ENCODE assay signal across 15 cellular contexts in genomic region chr5:160477266-160477970, GRCh38. TPM values are rescaled to one million over a fixed set of nuclear protein-coding genes. Genes with fewer than 3 reads are reported as not detected.
DNase-seq lines count a peak whose midpoint lies in the region; ATAC-seq, FAIRE-seq and TF ChIP-seq lines count a peak whose summit lies in the region.
"Had no signal": no experiment of that assay in that cellular context is flagged by ENCODE, and none has a peak within 500 bp of the region (broad histone marks: within the 10 kb centered on the region; RNA-seq: fewer than 3 reads in every experiment).

No MANE protein-coding gene starts in this region.

- intact Hi-C loops in GM12878 (cut with micrococcal nuclease; ENCODE audit: unreplicated experiment) = no loop called here

- H3K4me3 ChIP-seq in NT2/D1 (ENCODE audit: insufficient read length, low read depth) = no peak overlapping the region
- H3K4me3 ChIP-seq in GM12878 = peak overlapping the region; percentile 13

- DNase-seq in COLO829 (ENCODE audit: low spot score) (peak; percentile 67), NT2/D1 (ENCODE audit: low read depth, low spot score) (peak; percentile 42), GM12878 (ENCODE audit: low read depth, low spot score) (no peak), iris pigment epithelial cell (ENCODE audit: low read depth) (peak; percentile 28), D721Med (ENCODE audit: insufficient read length, low spot score) (no peak), omental fat pad (ENCODE audit: low spot score) (no peak)
- DNase-seq: C1 segment of cervical spinal cord; cerebellar nuclear complex; PC-3; posterior cingulate gyrus; stimulated activated CD4-positive, alpha-beta T cell treated with anti-CD3 and anti-CD28 coated beads, Interleukin-2, amount 100 ng/mL, for 24 hours; stimulated activated naive B cell treated with anti-CD40 and anti-IgM and Interleukin-4, amounts not matched to agents 10 μg/mL and 1 μg/mL and 100 μg/mL, for 72 hours; T-helper 9 cell had no signal

- WGBS in GM12878 (ENCODE audit: insufficient coverage, insufficient replicate concordance, low lambda C conversion rate, missing lambda C conversion rate) = 77% methylated on average over 6 of the region's 6 CpGs

- BruUV-seq in GM12878 (replicated peaks; lab: Mats Ljungman, UMichigan) = no TSS peak

- in situ Hi-C loops in GM12878 (cut with MboI) = loop anchor here (5.0 kb wide), 1 partner anchor 40 kb away; no protein-coding TSS in a partner anchor

- H4K20me1 ChIP-seq in GM12878 (ENCODE audit: control insufficient read depth, insufficient read depth) = peaks cover 25% of the 10 kb centered on the region

- H3K27me3 ChIP-seq in NT2/D1 (ENCODE audit: insufficient read depth, insufficient read length) (no peaks in the 10 kb centered on the region), GM12878 (replicated peaks in 1 of 2; ENCODE audit: control insufficient read depth in 2 of 2, insufficient read depth in 2 of 2, low read length in 1 of 2) (no peaks in the 10 kb centered on the region)

- H2AFZ ChIP-seq in GM12878 (ENCODE audit: control insufficient read depth, low read depth, low read length) = no peak overlapping the region

- POLR2A ChIA-PET in GM12878 (lab: Charles Lee) = interaction anchor here (1.3 to 7.3 kb wide), 7 partner anchors 8 to 38 kb away, joined by 3 to 52 read pairs (median 4); no protein-coding TSS in a partner anchor

- no peak for TF ChIP-seq EP300 in GM12878 (IDR thresholded peaks at IDR 0.05; ENCODE audit: borderline replicate concordance in 1 of 2, control insufficient read depth in 1 of 2, low read depth in 2 of 2, low read length in 2 of 2)

- H3K9me3 ChIP-seq in NT2/D1 (ENCODE audit: insufficient read depth, low read length) (no peaks in the 10 kb centered on the region), GM12878 (replicated peaks; ENCODE audit: control insufficient read depth, insufficient read depth, low read length) (no peaks in the 10 kb centered on the region)

- H3K36me3 ChIP-seq in NT2/D1 (ENCODE audit: insufficient read depth, insufficient read length, low read length) (no peaks in the 10 kb centered on the region), GM12878 (ENCODE audit: control insufficient read depth in 2 of 2, insufficient read depth in 2 of 2, low read length in 1 of 2) (peaks cover 13 to 60% of the 10 kb centered on the region in 2 experiments)

- peaks cover 3% of the 10 kb centered on the region for H3K4me1 ChIP-seq in NT2/D1 (ENCODE audit: insufficient read depth, insufficient read length)
- H3K4me1 ChIP-seq in GM12878 (ENCODE audit: control insufficient read depth, insufficient read depth, low read length) = peaks cover 18% of the 10 kb centered on the region

- CTCF ChIA-PET in GM12878 (lab: Yijun Ruan, JAX) = interaction anchor here (1.0 to 14.2 kb wide), 6 partner anchors 10 to 55 kb away, joined by 3 to 209 read pairs (median 4); no protein-coding TSS in a partner anchor

- TF ChIP-seq POLR2A in GM12878 (IDR thresholded peaks at IDR 0.05; ENCODE audit: low read depth, low read length) = no peak; the same call in 1 of the 2 replicates

- H3K4me2 ChIP-seq in GM12878 (ENCODE audit: control insufficient read depth, insufficient read depth) = peak overlapping the region; percentile 83

- H3K9ac ChIP-seq in NT2/D1 (ENCODE audit: insufficient read length, low read depth) = no peak overlapping the region
- peak overlapping the region; percentile 15; the same call in 1 of the 2 replicates for H3K9ac ChIP-seq in GM12878 (ENCODE audit: control insufficient read depth, insufficient read depth, low read length)

- H3K27ac ChIP-seq in GM12878 (ENCODE audit: control insufficient read depth, insufficient read depth) = peak overlapping the region; percentile 55

- TF ChIP-seq CTCF in GM12878 (IDR thresholded peaks at IDR 0.05 in 2 of 3, conservative IDR thresholded peaks at IDR 0.05 in 1 of 3; ENCODE audit: control insufficient read depth in 2 of 3, extremely low read depth in 1 of 3, insufficient read depth in 1 of 3, low read depth in 3 of 3, low read length in 3 of 3) (no peak), D721Med (IDR thresholded peaks at IDR 0.05; ENCODE audit: insufficient read depth, missing control alignments) (no peak), omental fat pad (IDR thresholded peaks at IDR 0.05) (no peak)

- ATAC-seq in GM12878 (peak; percentile 11), GM19455 (IDR thresholded peaks at IDR 0.05; ENCODE audit: unreplicated experiment) (no peak), omental fat pad (ENCODE audit: low FRiP score) (no peak), HG02610 (IDR thresholded peaks at IDR 0.05; ENCODE audit: unreplicated experiment) (no peak)
- ATAC-seq: PC-3; stimulated activated naive B cell treated with anti-CD40 and anti-IgM and Interleukin-4, amounts not matched to agents 10 μg/mL and 1 μg/mL and 100 μg/mL, for 72 hours had no signal

- H3K79me2 ChIP-seq in GM12878 (ENCODE audit: control insufficient read depth, insufficient read depth, low read length) = peaks cover 98% of the 10 kb centered on the region

- no peak for FAIRE-seq in GM12878 (lab: Jason Lieb, UNC)
- no peak for FAIRE-seq in D721Med (lab: Jason Lieb, UNC)

- RAD21 ChIA-PET in GM12878 (lab: Charles Lee; ENCODE audit: unreplicated experiment) = interaction anchor here (0.9 to 11.1 kb wide), 7 partner anchors 10 to 37 kb away, joined by 3 to 107 read pairs (median 6); no protein-coding TSS in a partner anchor

- SMC1A ChIA-PET in GM12878 (lab: Charles Lee; ENCODE audit: uncharacterized antibody, unreplicated experiment) = interaction anchor here (0.7 to 14.2 kb wide), 10 partner anchors 10 to 52 kb away, joined by 3 to 219 read pairs (median 8); no protein-coding TSS in a partner anchor

- no peak for TF ChIP-seq RAD21 in GM12878 (IDR thresholded peaks at IDR 0.05; ENCODE audit: insufficient read depth, low read depth, low read length)

TF ChIP-seq in GM12878, 131 proteins besides CTCF, POLR2A, EP300 and RAD21:
- no peak for TF ChIP-seq EGR1 (IDR thresholded peaks at IDR 0.05; ENCODE audit: borderline replicate concordance in 1 of 2, low read depth in 2 of 2, low read length in 2 of 2)

RNA-seq across cellular contexts. Expression of gene PTTG1, which starts 55.8 kb away (rescaled TPM):
- 68.9 and 70.9 TPM in 2 replicates for total RNA-seq in GM12878 (2013; cell fraction: nucleolus; rRNA removed)
- total RNA-seq in GM12878 (2014; rRNA removed) = 234 and 273 TPM in 2 replicates
- total RNA-seq in GM12878 (2014; rRNA removed; fragmentation: Illumina TruSeq; extraction: Trizol) = 301 TPM in 2 replicates
- 154 and 168 TPM in 2 replicates for total RNA-seq in GM12878 (2021)
- 244 TPM for polyA plus RNA-seq in GM12878 (2011; ENCODE audit: low read depth)
- 322 and 441 TPM in 2 replicates for polyA plus RNA-seq in GM12878 (2011; rRNA removed)
- polyA plus RNA-seq in GM12878 (2011; cell fraction: cytosol; rRNA removed) = 515 and 857 TPM in 2 replicates
- polyA plus RNA-seq in GM12878 (2011; cell fraction: nucleus; rRNA removed) = 224 and 286 TPM in 2 replicates
- 111 and 166 TPM in 2 replicates for polyA plus RNA-seq in GM12878 (2012)
- polyA plus RNA-seq in GM12878 (2014; fragmentation: Illumina TruSeq; extraction: Trizol) = 609 and 993 TPM in 2 replicates
- 1,000 to 10,000 TPM in 1 of 2 experiments, 100 to 1,000 TPM in 1; 946 to 1,033 TPM for polyA plus RNA-seq in GM12878 (2014; fragmentation: Nextera tagmentation; extraction: Ambion mirVana)
- polyA plus RNA-seq in GM12878 (2014; rRNA removed) = 230 and 381 TPM in 2 replicates
- 100 to 1,000 TPM; 372 to 407 TPM for polyA plus RNA-seq in GM12878 (2016; fragmentation: Nextera tagmentation; extraction: Ambion mirVana)
- 99.0 and 141 TPM in 2 replicates for polyA minus RNA-seq in GM12878 (2011; rRNA and poly(A)+ RNA removed)
- polyA minus RNA-seq in GM12878 (2011; cell fraction: cytosol; rRNA and poly(A)+ RNA removed) = 31.5 and 38.2 TPM in 2 replicates
- polyA minus RNA-seq in GM12878 (2011; cell fraction: nucleus; rRNA and poly(A)+ RNA removed) = 38.2 and 46.3 TPM in 2 replicates
- total RNA-seq in omental fat pad = 10 to 100 TPM in 1 of 4 donors, 1 to 10 TPM in 3; 2.5 to 13.9 (median 6.1) TPM

RNA-seq across cellular contexts. Expression of gene SLU7, which starts 58.5 kb away (rescaled TPM):
- total RNA-seq in GM12878 (2013; cell fraction: nucleolus; rRNA removed) = 36.9 and 53.4 TPM in 2 replicates
- total RNA-seq in GM12878 (2014; rRNA removed) (32.9 and 36.2 TPM in 2 replicates), GM12878 (2014; rRNA removed; fragmentation: Illumina TruSeq; extraction: Trizol) (51.9 and 56.0 TPM in 2 replicates), GM12878 (2021) (35.2 and 38.6 TPM in 2 replicates), omental fat pad (10 to 100 TPM; 49.6 to 96.6 (median 64.9) TPM)
- polyA plus RNA-seq in GM12878 (2011; ENCODE audit: low read depth) = 47.3 TPM
- polyA plus RNA-seq in GM12878 (2011; rRNA removed) (52.8 and 77.4 TPM in 2 replicates), GM12878 (2014; fragmentation: Illumina TruSeq; extraction: Trizol) (55.2 and 57.7 TPM in 2 replicates), GM12878 (2014; fragmentation: Nextera tagmentation; extraction: Ambion mirVana) (10 to 100 TPM; 40.9 to 41.2 TPM), GM12878 (2014; rRNA removed) (32.7 and 35.9 TPM in 2 replicates), GM12878 (2016; fragmentation: Nextera tagmentation; extraction: Ambion mirVana) (10 to 100 TPM; 53.4 to 54.0 TPM)
- polyA plus RNA-seq in GM12878 (2011; cell fraction: cytosol; rRNA removed) = 12.9 and 15.4 TPM in 2 replicates
- polyA plus RNA-seq in GM12878 (2011; cell fraction: nucleus; rRNA removed) = 30.5 and 31.1 TPM in 2 replicates
- polyA plus RNA-seq in GM12878 (2012) = 63.6 and 64.4 TPM in 2 replicates
- polyA minus RNA-seq in GM12878 (2011; rRNA and poly(A)+ RNA removed) = 23.0 and 30.4 TPM in 2 replicates
- polyA minus RNA-seq in GM12878 (2011; cell fraction: cytosol; rRNA and poly(A)+ RNA removed) = 8.7 and 16.0 TPM in 2 replicates
- polyA minus RNA-seq in GM12878 (2011; cell fraction: nucleus; rRNA and poly(A)+ RNA removed) = 13.4 and 20.5 TPM in 2 replicates

Comparison
In these comparisons a context has a peak if more than half of its experiments do, and no peak if none do; other contexts are left out.
1. DNase-seq: peak in COLO829 (single experiment), NT2/D1 (single experiment) and iris pigment epithelial cell (single experiment); none in GM12878 (single experiment), D721Med (single experiment) and omental fat pad (single experiment).
2. RNA of gene PTTG1, which starts 55.8 kb away (total RNA-seq): 68.9 to 301 TPM in GM12878; 2.5 to 13.9 TPM in omental fat pad; every median in the first group is over 4 times any median in the second.